ENCODE assay signal across 8 cellular contexts in the genomic region with DNA sequence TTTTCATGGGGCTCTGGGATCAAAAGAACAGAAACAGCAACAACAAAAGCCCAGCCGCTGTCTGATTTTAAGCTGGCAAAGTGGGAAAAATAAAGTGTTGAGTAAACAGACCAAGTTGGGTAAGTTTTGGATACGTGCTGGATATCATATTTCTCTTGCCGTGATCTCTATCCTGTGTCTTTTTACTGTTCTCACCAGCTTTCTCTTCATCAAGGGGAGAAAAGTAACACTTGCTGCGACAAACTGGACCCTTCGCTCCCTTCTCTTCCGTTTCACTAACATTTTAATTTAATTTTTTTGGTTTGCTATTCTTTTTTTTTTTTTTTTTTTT. TPM values are rescaled to one million over a fixed set of nuclear protein-coding genes. Genes with fewer than 3 reads are reported as not detected.
A peak's percentile ranks its signal among the peaks of the same experiment; 100 is the strongest.
DNase-seq lines count a peak whose midpoint lies in the region; ATAC-seq, FAIRE-seq and TF ChIP-seq lines count a peak whose summit lies in the region.

No MANE protein-coding gene starts in this region.

- H2AFZ ChIP-seq in astrocyte (ENCODE audit: low read depth, low read length) = peak overlapping the region; percentile 87

- TF ChIP-seq CTCF in astrocyte (IDR thresholded peaks at IDR 0.05; ENCODE audit: insufficient read depth, low read depth, low read length) = no peak
- no peak for TF ChIP-seq CTCF in tibial nerve (IDR thresholded peaks at IDR 0.05)

- peaks cover 29% of the 10 kb centered on the region for H3K27me3 Mint-ChIP-seq in activated CD4-positive, alpha-beta T cell treated with anti-CD3 and anti-CD28 coated beads, Interleukin-2, amount 10 ng/mL, durations not matched to agents 24 days and 14 days
- H3K27me3 Mint-ChIP-seq in astrocyte (ENCODE audit: low read depth, unreplicated experiment) = no peaks in the 10 kb centered on the region

- peaks cover 13% of the 10 kb centered on the region for H3K79me2 ChIP-seq in astrocyte (ENCODE audit: insufficient read depth, low read length)

- no peaks in the 10 kb centered on the region for H4K20me1 ChIP-seq in astrocyte (ENCODE audit: insufficient read depth, low read length)

- peak overlapping the region; percentile 89 for H3K4me3 Mint-ChIP-seq in activated CD4-positive, alpha-beta T cell treated with anti-CD3 and anti-CD28 coated beads, Interleukin-2, amount 10 ng/mL, durations not matched to agents 24 days and 14 days
- peak overlapping the region; percentile 87 for H3K4me3 Mint-ChIP-seq in astrocyte (ENCODE audit: unreplicated experiment)

- intact Hi-C loops in activated CD4-positive, alpha-beta T cell treated with anti-CD3 and anti-CD28 coated beads, Interleukin-2, amount 10 ng/mL, durations not matched to agents 24 days and 14 days (cut with micrococcal nuclease) = loop anchor here (1.0 kb wide), 1 partner anchor 91 kb away; the partner anchor contains the start of genes LNP1 and TOMM70

- no peak overlapping the region for H3K27ac Mint-ChIP-seq in activated CD4-positive, alpha-beta T cell treated with anti-CD3 and anti-CD28 coated beads, Interleukin-2, amount 10 ng/mL, durations not matched to agents 24 days and 14 days
- H3K27ac Mint-ChIP-seq in astrocyte (ENCODE audit: unreplicated experiment) = peak overlapping the region; percentile 86

- TF ChIP-seq EP300 in tibial nerve (IDR thresholded peaks at IDR 0.05) = no peak

- no peak for FAIRE-seq in astrocyte (lab: Jason Lieb, UNC)

- peak overlapping the region; percentile 85 for H3K4me2 ChIP-seq in astrocyte (ENCODE audit: low read length)

- WGBS in tibial nerve, 2 donors = 2% methylated on average over 6 of the region's 6 CpGs

- H3K4me3 ChIP-seq in astrocyte (ENCODE audit: insufficient read depth, low read depth, low read length) (peak overlapping the region; percentile 75), tibial nerve (peak overlapping the region; percentile 34 to 57 (median 47))

- no peaks in the 10 kb centered on the region for H3K9me3 ChIP-seq in astrocyte (ENCODE audit: insufficient read depth, low read depth, low read length)
- H3K9me3 ChIP-seq in tibial nerve = no peaks in the 10 kb centered on the region

- H3K9me3 Mint-ChIP-seq in activated CD4-positive, alpha-beta T cell treated with anti-CD3 and anti-CD28 coated beads, Interleukin-2, amount 10 ng/mL, durations not matched to agents 24 days and 14 days = no peaks in the 10 kb centered on the region
- peaks cover 8% of the 10 kb centered on the region for H3K9me3 Mint-ChIP-seq in astrocyte (ENCODE audit: unreplicated experiment)

- peak overlapping the region; percentile 87 for H3K9ac ChIP-seq in astrocyte (ENCODE audit: low read length)

- H3K36me3 ChIP-seq in astrocyte (ENCODE audit: insufficient read depth, low read length) = no peaks in the 10 kb centered on the region
- no peaks in the 10 kb centered on the region for H3K36me3 ChIP-seq in tibial nerve

- no peaks in the 10 kb centered on the region for H3K36me3 Mint-ChIP-seq in activated CD4-positive, alpha-beta T cell treated with anti-CD3 and anti-CD28 coated beads, Interleukin-2, amount 10 ng/mL, durations not matched to agents 24 days and 14 days (ENCODE audit: low read depth)
- H3K36me3 Mint-ChIP-seq in astrocyte (ENCODE audit: low read depth, unreplicated experiment) = peaks cover 4% of the 10 kb centered on the region

- H3K27ac ChIP-seq in astrocyte (ENCODE audit: low read depth, low read length) = peak overlapping the region; percentile 81
- peak overlapping the region; percentile 57 to 84 (median 74) for H3K27ac ChIP-seq in tibial nerve

- DNase-seq in activated CD4-positive, alpha-beta T cell treated with anti-CD3 and anti-CD28 coated beads, Interleukin-2, amount 10 ng/mL, durations not matched to agents 24 days and 14 days = no peak
- no peak for DNase-seq in activated CD4-positive, alpha-beta T cell treated with anti-CD3 and anti-CD28 coated beads, Interleukin-2, amount 50 U/mL, for 4 hours
- DNase-seq in astrocyte (ENCODE audit: low read depth) (no peak), left lobe of liver (ENCODE audit: low spot score) (no peak), tibial nerve (ENCODE audit: low spot score in 2 of 2) (no peak), COR-L47 (lab: John Stamatoyannopoulos, UW) (no peak), NCI-H82 treated with DMSO at 0.1 percent for 48 hours (lab: John Stamatoyannopoulos, UW; ENCODE audit: unreplicated experiment) (no peak)

- peaks cover 7% of the 10 kb centered on the region for H3K4me1 Mint-ChIP-seq in activated CD4-positive, alpha-beta T cell treated with anti-CD3 and anti-CD28 coated beads, Interleukin-2, amount 10 ng/mL, durations not matched to agents 24 days and 14 days
- peaks cover 12% of the 10 kb centered on the region for H3K4me1 Mint-ChIP-seq in astrocyte (ENCODE audit: low read depth, unreplicated experiment)

- ATAC-seq in left lobe of liver (peak; percentile 32), GM18520 (IDR thresholded peaks at IDR 0.05; ENCODE audit: unreplicated experiment) (no peak)

- H3K27me3 ChIP-seq in astrocyte (ENCODE audit: insufficient read depth, low read length) (no peaks in the 10 kb centered on the region), tibial nerve (no peaks in the 10 kb centered on the region)

- H3K4me1 ChIP-seq in astrocyte (ENCODE audit: insufficient read depth, low read length) = peaks cover 11% of the 10 kb centered on the region
- peaks cover 0 to 13% (median 0%) of the 10 kb centered on the region in 4 donors for H3K4me1 ChIP-seq in tibial nerve

- TF ChIP-seq POLR2A in tibial nerve (IDR thresholded peaks at IDR 0.05) = no peak

RNA-seq across cellular contexts. Expression of gene TMEM45A, which starts 0.4 kb away (rescaled TPM):
- total RNA-seq in activated CD4-positive, alpha-beta T cell treated with anti-CD3 and anti-CD28 coated beads, Interleukin-2, amount 10 ng/mL, durations not matched to agents 24 days and 14 days = 0.26 TPM in 1 of 2 replicates, not detected in the other
- total RNA-seq in astrocyte (35.5 and 49.7 TPM in 2 replicates), left lobe of liver (62.7 TPM), tibial nerve (10 to 100 TPM in 3 of 4 donors, 1 to 10 TPM in 1; 9.4 to 36.5 (median 14.0) TPM)
